In the genomic region with DNA sequence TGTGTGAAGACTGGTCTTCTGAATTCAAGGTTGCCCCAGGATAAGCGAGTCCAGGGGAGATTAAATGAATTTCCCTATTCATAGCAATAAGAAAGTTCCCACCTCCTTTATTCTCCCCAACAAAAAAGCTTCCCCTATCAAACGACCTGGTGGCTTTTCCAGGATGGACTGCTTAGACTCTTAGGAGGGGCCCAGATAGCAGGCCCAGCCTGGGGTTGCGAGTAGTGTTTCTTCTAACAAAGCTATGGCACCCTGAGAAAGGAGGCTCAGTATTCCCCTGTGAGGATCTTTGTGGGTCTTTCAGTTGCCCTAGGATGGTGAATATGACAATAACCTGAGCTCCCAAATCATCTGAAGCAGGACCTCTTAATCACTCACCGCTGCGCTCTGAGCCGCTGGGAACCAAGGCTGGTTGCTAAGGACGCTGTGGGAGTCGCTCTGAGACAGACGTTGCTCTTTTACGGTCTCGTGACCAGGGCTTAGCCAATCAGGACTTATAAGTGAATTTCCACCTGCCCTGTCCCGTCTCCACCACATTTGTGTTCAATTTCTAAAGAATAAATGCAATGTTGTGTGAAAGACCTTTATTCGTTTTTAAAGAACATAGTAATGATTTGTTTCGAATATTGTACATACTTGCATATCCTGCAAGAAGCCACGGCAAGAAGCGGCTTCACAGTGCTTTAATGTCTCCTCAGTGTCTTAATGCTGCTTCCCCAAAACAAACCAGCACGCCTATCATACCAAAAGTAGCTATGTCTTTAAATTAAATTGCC, we compare ENCODE assay signal across 8 cellular contexts. TPM values are rescaled to one million over a fixed set of nuclear protein-coding genes. Genes with fewer than 3 reads are reported as not detected.
DNase-seq lines count a peak whose midpoint lies in the region; ATAC-seq and TF ChIP-seq lines count a peak whose summit lies in the region.

Gene TMEM232, minus strand, starts transcription at position 423 of the 776 bp plus-strand sequence. CDS start 59,319 bp downstream, outside the sequence.

- no peaks in the 10 kb centered on the region for H3K9me2 ChIP-seq in SK-N-SH

- TF ChIP-seq POLR2A in IMR-90 (IDR thresholded peaks at IDR 0.05; ENCODE audit: low read depth, low read length) = no peak

- in situ Hi-C loops in IMR-90 (cut with MboI; ENCODE audit: low sequenced_read_pairs) = no loop called here

- no peak within 1 kb of the TSS for H3K4ac ChIP-seq in IMR-90 (ENCODE audit: low read depth, low read length)

- H3K27me3 Mint-ChIP-seq in osteocyte (ENCODE audit: unreplicated experiment) = peaks cover 6% of the 10 kb centered on the region

- no peak within 1 kb of the TSS for H3K27ac ChIP-seq in IMR-90 (ENCODE audit: insufficient read depth, low read length)
- peak within 1 kb of the TSS in 1 of 2 experiments; percentile 19; a peak in 1 of 4 replicates for H3K27ac ChIP-seq in SK-N-SH (ENCODE audit: low read depth in 2 of 2, low read length in 1 of 2)
- peak within 1 kb of the TSS; percentile 38 for H3K27ac ChIP-seq in temporal lobe (ENCODE audit: low read depth, low read length)

- no peak within 1 kb of the TSS for H2BK15ac ChIP-seq in IMR-90 (ENCODE audit: low read depth, low read length)

- CTCF ChIA-PET in IMR-90 (lab: Yijun Ruan, JAX) (interaction anchor here (0.6 to 0.9 kb wide), 3 partner anchors 10 to 1735 kb away, joined by 3 read pairs; partner anchors contain the start of gene SLC25A46), SK-N-SH (lab: Yijun Ruan, JAX) (interaction anchor here (1.8 kb wide), 1 partner anchor 9 kb away, joined by 6 read pairs; no protein-coding TSS in a partner anchor)

- peak; percentile 100 for ATAC-seq in GM21423 (IDR thresholded peaks at IDR 0.05; ENCODE audit: unreplicated experiment)
- peak; percentile 99 for ATAC-seq in IMR-90 (ENCODE audit: low read depth)
- ATAC-seq in Right ventricle myocardium superior (ENCODE audit: poor library complexity) = peak; percentile 99

- H3K79me2 ChIP-seq in SK-N-SH (ENCODE audit: insufficient read depth) = no peaks in the 10 kb centered on the region

- H3K4me2 ChIP-seq in IMR-90 (ENCODE audit: low read depth, low read length) = peak within 1 kb of the TSS; percentile 89
- peak within 1 kb of the TSS; percentile 46; the same call in 1 of the 2 replicates for H3K4me2 ChIP-seq in SK-N-SH

- H3K4me1 Mint-ChIP-seq in osteocyte (ENCODE audit: unreplicated experiment) = peaks cover 5% of the 10 kb centered on the region

- H2BK120ac ChIP-seq in IMR-90 (ENCODE audit: low read depth, low read length) = no peak within 1 kb of the TSS

- no peak within 1 kb of the TSS for H2AK5ac ChIP-seq in IMR-90 (ENCODE audit: low read depth, low read length)

- no peak within 1 kb of the TSS for H3K18ac ChIP-seq in IMR-90 (ENCODE audit: low read depth, low read length)

- intact Hi-C loops in IMR-90 (cut with micrococcal nuclease) = no loop called here
- intact Hi-C loops in Right ventricle myocardium superior (cut with DNase I) = no loop called here

- H3K9me1 ChIP-seq in IMR-90 (ENCODE audit: insufficient read depth, low read length) = no peaks in the 10 kb centered on the region

- no peaks in the 10 kb centered on the region for H3K36me3 Mint-ChIP-seq in osteocyte (ENCODE audit: unreplicated experiment)

- no peak within 1 kb of the TSS for H2BK5ac ChIP-seq in IMR-90 (ENCODE audit: low read depth, low read length, poor library complexity, severe bottlenecking)

- no peak within 1 kb of the TSS for H3K27ac Mint-ChIP-seq in osteocyte (ENCODE audit: unreplicated experiment)

- no peaks in the 10 kb centered on the region for H3K9me3 ChIP-seq in IMR-90 (ENCODE audit: control insufficient read depth, insufficient read depth, low read length)
- no peaks in the 10 kb centered on the region for H3K9me3 ChIP-seq in SK-N-SH

- TF ChIP-seq EP300 in SK-N-SH (IDR thresholded peaks at IDR 0.05; ENCODE audit: borderline replicate concordance in 1 of 2, low read depth in 1 of 2, low read length in 1 of 2) = no peak

- no peak within 1 kb of the TSS for H4K8ac ChIP-seq in IMR-90 (ENCODE audit: low read depth in 2 of 2, low read length in 2 of 2)

- BruUV-seq in IMR-90 (replicated peaks; lab: Mats Ljungman, UMichigan) = no TSS peak

- H3K9ac ChIP-seq in IMR-90 (ENCODE audit: low read depth, low read length) = no peak within 1 kb of the TSS
- H3K9ac ChIP-seq in SK-N-SH = no peak within 1 kb of the TSS

- H3K9me3 Mint-ChIP-seq in osteocyte (ENCODE audit: unreplicated experiment) = no peaks in the 10 kb centered on the region

- H4K20me1 ChIP-seq in IMR-90 (ENCODE audit: insufficient read depth, low read length) (no peaks in the 10 kb centered on the region), SK-N-SH (ENCODE audit: insufficient read depth) (no peaks in the 10 kb centered on the region)

- TF ChIP-seq CTCF in IMR-90 (conservative IDR thresholded peaks at IDR 0.05; ENCODE audit: low read depth, low read length) (no peak), SK-N-SH (IDR thresholded peaks at IDR 0.05) (no peak), osteocyte (IDR thresholded peaks at IDR 0.05) (no peak)

- no CpG with 5 or more reads among the region's 17 CpGs for WGBS in IMR-90 (ENCODE audit: extremely low coverage in 2 of 2, insufficient read length in 1 of 2), 2 experiments
- WGBS in SK-N-SH (ENCODE audit: low lambda C conversion rate) = 53% methylated on average over 15 of the region's 17 CpGs

- no peak within 1 kb of the TSS for H4K5ac ChIP-seq in IMR-90 (ENCODE audit: low read depth, low read length)

- H2AFZ ChIP-seq in IMR-90 (replicated peaks; ENCODE audit: low read length, poor library complexity) = peak within 1 kb of the TSS; percentile 74
- H2AFZ ChIP-seq in SK-N-SH (ENCODE audit: low read depth) = peak within 1 kb of the TSS; percentile 56

- no peak within 1 kb of the TSS for H2BK20ac ChIP-seq in IMR-90 (ENCODE audit: low read depth, low read length)

- DNase-seq in CD1c-positive myeloid dendritic cell (ENCODE audit: extremely low spot score) (peak; percentile 86), IMR-90 (peak; percentile 78), SK-N-SH (peak; percentile 54), Right ventricle myocardium superior (peak; percentile 77), osteocyte (ENCODE audit: extremely low spot score, unreplicated experiment) (peak; percentile 85)
- peak; percentile 35 for DNase-seq in activated naive CD8-positive, alpha-beta T cell treated with anti-CD3 and anti-CD28 coated beads, Interleukin-2, amount 50 U/mL, for 16 hours (ENCODE audit: low read depth, low spot score)

- H3K36me3 ChIP-seq in IMR-90 (ENCODE audit: control insufficient read depth, insufficient read depth, low read length) (no peaks in the 10 kb centered on the region), SK-N-SH (replicated peaks in 1 of 2; ENCODE audit: control insufficient read depth in 1 of 2, insufficient read depth in 2 of 2, low read length in 1 of 2) (no peaks in the 10 kb centered on the region)

- no peak within 1 kb of the TSS for H3K14ac ChIP-seq in IMR-90 (replicated peaks; ENCODE audit: low read depth, low read length)

- H3K56ac ChIP-seq in IMR-90 (ENCODE audit: extremely low read depth, insufficient read depth, low read length) = no peak within 1 kb of the TSS

- TF ChIP-seq RAD21 in IMR-90 (IDR thresholded peaks at IDR 0.05; ENCODE audit: low read length) (no peak), SK-N-SH (IDR thresholded peaks at IDR 0.05; ENCODE audit: low read length) (no peak)

- H4K91ac ChIP-seq in IMR-90 (ENCODE audit: insufficient read depth, low read depth, low read length) = no peak within 1 kb of the TSS

- H3F3A ChIP-seq in SK-N-SH (replicated peaks; ENCODE audit: insufficient read depth) = peaks cover 5% of the 10 kb centered on the region

- no peak within 1 kb of the TSS for H2AK9ac ChIP-seq in IMR-90 (replicated peaks; ENCODE audit: low read depth, low read length, poor library complexity)

- 0 out of 2 replicates have a peak, but pooled peaks cover 3% of the 10 kb centered on the region for H3K27me3 ChIP-seq in IMR-90 (ENCODE audit: control insufficient read depth, insufficient read depth, low read length)
- no peaks in the 10 kb centered on the region for H3K27me3 ChIP-seq in SK-N-SH (ENCODE audit: insufficient read depth)

- H3K79me1 ChIP-seq in IMR-90 (ENCODE audit: low read depth in 1 of 2, low read length in 2 of 2) = no peaks in the 10 kb centered on the region

- peak within 1 kb of the TSS; percentile 76 for H3K4me3 Mint-ChIP-seq in osteocyte (ENCODE audit: unreplicated experiment)

- dilution Hi-C loops in IMR-90 (cut with HindIII; ENCODE audit: low sequenced_read_pairs, unreplicated experiment) = no loop called here

- H3K4me3 ChIP-seq in IMR-90 (ENCODE audit: insufficient read depth, low read depth, low read length) = peak within 1 kb of the TSS; percentile 38; the same call in 1 of the 2 replicates
- H3K4me3 ChIP-seq in SK-N-SH (ENCODE audit: low read depth in 2 of 2, low read length in 1 of 2) = peak within 1 kb of the TSS; percentile 51 to 54

- POLR2A ChIA-PET in IMR-90 (lab: Charles Lee; ENCODE audit: unreplicated experiment) (no interaction called here), SK-N-SH (lab: Yijun Ruan, JAX) (interaction anchor here (0.6 kb wide), 1 partner anchor 12 kb away, joined by 3 read pairs; the partner anchor contains the start of gene SLC25A46)

- H3K4me1 ChIP-seq in IMR-90 (ENCODE audit: control insufficient read depth, insufficient read depth, low read length) = no peaks in the 10 kb centered on the region
- H3K4me1 ChIP-seq in SK-N-SH (ENCODE audit: control insufficient read depth in 1 of 2, insufficient read depth in 2 of 2, low read depth in 1 of 2, low read length in 1 of 2) = no peaks in the 10 kb centered on the region

- no peak within 1 kb of the TSS for H3K23ac ChIP-seq in IMR-90 (ENCODE audit: low read depth, low read length)

TF ChIP-seq in SK-N-SH, 30 proteins besides CTCF, POLR2A, EP300 and RAD21 (continues in another document):
- no peak for TF ChIP-seq EZH2phosphoT487 (IDR thresholded peaks at IDR 0.05; ENCODE audit: borderline replicate concordance, low read depth)

RNA-seq across cellular contexts. Expression of gene TMEM232, which starts in this region (rescaled TPM):
- total RNA-seq in IMR-90 (2012; rRNA removed) (0.36 and 0.56 TPM in 2 replicates), Right ventricle myocardium superior (3.2 TPM), osteocyte (2.7 and 3.5 TPM in 2 replicates), temporal lobe (11.8 TPM)
- polyA plus RNA-seq in IMR-90 (2012; rRNA removed) (0.17 TPM in 1 of 2 replicates, not detected in the other), SK-N-SH (2012; rRNA removed) (0.66 and 1.2 TPM in 2 replicates)
- not detected in 2 replicates for polyA plus RNA-seq in IMR-90 (2012; cell fraction: cytosol; rRNA removed)
- polyA plus RNA-seq in IMR-90 (2012; cell fraction: nucleus; rRNA removed; ENCODE audit: low replicate concordance) = 0.10 and 0.66 TPM in 2 replicates
- 1.0 and 1.1 TPM in 2 replicates for polyA plus RNA-seq in SK-N-SH (2012; cell fraction: cytosol; rRNA removed)
- 0.48 and 0.89 TPM in 2 replicates for polyA plus RNA-seq in SK-N-SH (2012; cell fraction: nucleus; rRNA removed)

Comparison
In these comparisons a context has a peak if more than half of its experiments do, and no peak if none do; other contexts are left out.
1. Peak in DNase-seq, ATAC-seq, H3K4me3 ChIP-seq and H3K4me2 ChIP-seq in IMR-90; RNA of the gene not detected or under 1 TPM.
2. DNase-seq: peak in every context shown above with its lines; median percentile 86 in CD1c-positive myeloid dendritic cell; 85 in osteocyte; 78 in IMR-90; 77 in Right ventricle myocardium superior; 54 in SK-N-SH; 35 in activated naive CD8-positive, alpha-beta T cell treated with anti-CD3 and anti-CD28 coated beads, Interleukin-2, amount 50 U/mL, for 16 hours.